In genomic region chr10:93907049-93907448, GRCh38 we compare ENCODE assay signal across 21 cellular contexts.
"Had no signal": no experiment of that assay in that cellular context is flagged by ENCODE, and none has a peak within 500 bp of the region (broad histone marks: within the 10 kb centered on the region; RNA-seq: fewer than 3 reads in every experiment).

No MANE protein-coding gene starts in this region.

- H3K4me1 Mint-ChIP-seq: activated CD8-positive, alpha-beta memory T cell treated with anti-CD3 and anti-CD28 coated beads, Interleukin-2, amount 10 ng/mL, durations not matched to agents 7 days and 5 days; brain; nephron had no signal

- DNase-seq: activated CD4-positive, alpha-beta T cell treated with anti-CD3 and anti-CD28 coated beads for 48 hours; activated CD4-positive, CD25-positive, alpha-beta regulatory T cell; activated CD8-positive, alpha-beta memory T cell treated with anti-CD3 and anti-CD28 coated beads, Interleukin-2, amount 10 ng/mL, durations not matched to agents 7 days and 5 days; activated CD8-positive, alpha-beta T cell treated with anti-CD3 and anti-CD28 coated beads, Interleukin-2, amount 10 ng/mL, durations not matched to agents 7 days and 5 days; activated naive CD8-positive, alpha-beta T cell treated with anti-CD3 and anti-CD28 coated beads for 36 hours; activated T-cell treated with anti-CD3 and anti-CD28 coated beads for 4 hours; cerebellar nuclear complex; colonic mucosa; effector CD8-positive, alpha-beta T cell; esophagus squamous epithelium; foreskin melanocyte; islet precursor cell; left ventricle myocardium inferior; mesendoderm; posterior cingulate gyrus; right cardiac atrium; stimulated activated CD4-positive, alpha-beta T cell treated with anti-CD3 and anti-CD28 coated beads, Interleukin-15, amount 100 ng/mL, for 24 hours; stimulated activated CD4-positive, alpha-beta T cell treated with anti-CD3 and anti-CD28 coated beads, Interleukin-2, amount 100 ng/mL, for 24 hours had no signal

- H3K27me3 Mint-ChIP-seq: activated CD8-positive, alpha-beta memory T cell treated with anti-CD3 and anti-CD28 coated beads, Interleukin-2, amount 10 ng/mL, durations not matched to agents 7 days and 5 days; activated naive CD8-positive, alpha-beta T cell treated with anti-CD3 and anti-CD28 coated beads for 36 hours; brain had no signal

- H3K27ac Mint-ChIP-seq: activated CD8-positive, alpha-beta memory T cell treated with anti-CD3 and anti-CD28 coated beads, Interleukin-2, amount 10 ng/mL, durations not matched to agents 7 days and 5 days; activated CD8-positive, alpha-beta T cell treated with anti-CD3 and anti-CD28 coated beads, Interleukin-2, amount 10 ng/mL, durations not matched to agents 7 days and 5 days; activated naive CD8-positive, alpha-beta T cell treated with anti-CD3 and anti-CD28 coated beads for 36 hours; activated T-helper 2 cell treated with anti-CD3 and anti-CD28 coated beads, Interferon-gamma antibody, Interleukin-2, Interleukin-4, amounts not matched to agents 10 μg/mL and 5 μg/mL and 100 μg/mL, durations not matched to agents 14 hours and 24 hours and 36 hours; brain; nephron had no signal

- ATAC-seq: activated CD8-positive, alpha-beta memory T cell treated with anti-CD3 and anti-CD28 coated beads, Interleukin-2, amount 10 ng/mL, durations not matched to agents 7 days and 5 days; activated CD8-positive, alpha-beta T cell treated with anti-CD3 and anti-CD28 coated beads, Interleukin-2, amount 10 ng/mL, durations not matched to agents 7 days and 5 days; right cardiac atrium had no signal

- H3K4me3 Mint-ChIP-seq: activated CD8-positive, alpha-beta memory T cell treated with anti-CD3 and anti-CD28 coated beads, Interleukin-2, amount 10 ng/mL, durations not matched to agents 7 days and 5 days; activated CD8-positive, alpha-beta T cell treated with anti-CD3 and anti-CD28 coated beads, Interleukin-2, amount 10 ng/mL, durations not matched to agents 7 days and 5 days; activated naive CD8-positive, alpha-beta T cell treated with anti-CD3 and anti-CD28 coated beads for 36 hours; brain; nephron had no signal

- H3K9me3 Mint-ChIP-seq: activated naive CD8-positive, alpha-beta T cell treated with anti-CD3 and anti-CD28 coated beads for 36 hours; activated T-helper 2 cell treated with anti-CD3 and anti-CD28 coated beads, Interferon-gamma antibody, Interleukin-2, Interleukin-4, amounts not matched to agents 10 μg/mL and 5 μg/mL and 100 μg/mL, durations not matched to agents 14 hours and 24 hours and 36 hours; brain; nephron had no signal
